Comparison of ENCODE assay signal across 17 cellular contexts in genomic region chr6:134810402-134810801, GRCh38.
A peak's percentile ranks its signal among the peaks of the same experiment; 100 is the strongest.
DNase-seq lines count a peak whose midpoint lies in the region; ATAC-seq and TF ChIP-seq lines count a peak whose summit lies in the region.
"Had no signal": no experiment of that assay in that cellular context is flagged by ENCODE, and none has a peak within 500 bp of the region (broad histone marks: within the 10 kb centered on the region; RNA-seq: fewer than 3 reads in every experiment).

No MANE protein-coding gene starts in this region.

- H3K4me1 Mint-ChIP-seq in osteocyte (ENCODE audit: unreplicated experiment) = peaks cover 66% of the 10 kb centered on the region
- H3K4me1 Mint-ChIP-seq: CD4-positive, alpha-beta memory T cell; H9 had no signal

- no peaks in the 10 kb centered on the region for H3K36me3 ChIP-seq in heart left ventricle
- H3K36me3 ChIP-seq in upper lobe of right lung = no peaks in the 10 kb centered on the region
- H3K36me3 ChIP-seq: BE2C had no signal

- H3K27ac ChIP-seq in heart left ventricle (no peak overlapping the region), upper lobe of right lung (no peak overlapping the region)
- H3K27ac ChIP-seq: A549, C4-2B, HL-60 had no signal

- H3K36me3 Mint-ChIP-seq in osteocyte (ENCODE audit: unreplicated experiment) = peaks cover 2% of the 10 kb centered on the region
- H3K36me3 Mint-ChIP-seq: CD4-positive, alpha-beta memory T cell had no signal

- DNase-seq in EL (peak; percentile 33), M059J (ENCODE audit: low read depth) (peak; percentile 14), amniotic epithelial cell (ENCODE audit: low read depth) (peak; percentile 30), osteocyte (ENCODE audit: extremely low spot score, unreplicated experiment) (no peak), heart left ventricle (no peak), upper lobe of right lung (no peak)
- no peak for DNase-seq in stimulated activated CD4-positive, alpha-beta T cell treated with anti-CD3 and anti-CD28 coated beads, Interleukin-12 subunit alpha, Interleukin-12 subunit beta, amount 100 ng/mL, for 4 hours
- DNase-seq: BE2C; CD4-positive, alpha-beta memory T cell; DMS79; GDM1; GOT3; H9; HFFc6 had no signal

- H3K9me3 ChIP-seq in heart left ventricle (no peaks in the 10 kb centered on the region), upper lobe of right lung (no peaks in the 10 kb centered on the region)
- H3K9me3 ChIP-seq: A549, BE2C had no signal

- intact Hi-C loops in heart left ventricle (cut with DNase I) = no loop called here
- intact Hi-C loops in upper lobe of right lung (cut with DNase I) = no loop called here

- H3K27me3 Mint-ChIP-seq in osteocyte (ENCODE audit: unreplicated experiment) = no peaks in the 10 kb centered on the region

- no peaks in the 10 kb centered on the region for H3K27me3 ChIP-seq in heart left ventricle
- H3K27me3 ChIP-seq in upper lobe of right lung = no peaks in the 10 kb centered on the region
- H3K27me3 ChIP-seq: BE2C had no signal

- H3K4me3 Mint-ChIP-seq in osteocyte (ENCODE audit: unreplicated experiment) = no peak overlapping the region
- H3K4me3 Mint-ChIP-seq: CD4-positive, alpha-beta memory T cell; H9; HFFc6 had no signal

- TF ChIP-seq CTCF in osteocyte (IDR thresholded peaks at IDR 0.05) (no peak), heart left ventricle (IDR thresholded peaks at IDR 0.05) (no peak), upper lobe of right lung (IDR thresholded peaks at IDR 0.05) (no peak)

- no peak for TF ChIP-seq POLR2A in heart left ventricle (IDR thresholded peaks at IDR 0.05)

- H3K9me3 Mint-ChIP-seq in osteocyte (ENCODE audit: unreplicated experiment) = peaks cover 7% of the 10 kb centered on the region
- H3K9me3 Mint-ChIP-seq: CD4-positive, alpha-beta memory T cell; HFFc6 had no signal

- H3K4me1 ChIP-seq in heart left ventricle (no peaks in the 10 kb centered on the region), upper lobe of right lung (no peaks in the 10 kb centered on the region)

- WGBS in heart left ventricle, 4 donors = 67 to 74% (median 71%) methylated on average over 2 of the region's 2 CpGs

- H3K4me3 ChIP-seq in heart left ventricle (no peak overlapping the region), upper lobe of right lung (no peak overlapping the region)
- H3K4me3 ChIP-seq: A549 had no signal

- ATAC-seq in heart left ventricle (no peak), upper lobe of right lung (no peak)
- ATAC-seq: A549 had no signal

- peak overlapping the region; percentile 77 for H3K27ac Mint-ChIP-seq in osteocyte (ENCODE audit: unreplicated experiment)
- H3K27ac Mint-ChIP-seq: CD4-positive, alpha-beta memory T cell; H9; HFFc6 had no signal

Comparison
In these comparisons a context has a peak if more than half of its experiments do, and no peak if none do; other contexts are left out.
1. DNase-seq: peak in EL (single experiment), M059J (single experiment) and amniotic epithelial cell (single experiment); none in osteocyte (single experiment), heart left ventricle (0 of 5), upper lobe of right lung (single experiment) and stimulated activated CD4-positive, alpha-beta T cell treated with anti-CD3 and anti-CD28 coated beads, Interleukin-12 subunit alpha, Interleukin-12 subunit beta, amount 100 ng/mL, for 4 hours (single experiment).